In the genomic region with DNA sequence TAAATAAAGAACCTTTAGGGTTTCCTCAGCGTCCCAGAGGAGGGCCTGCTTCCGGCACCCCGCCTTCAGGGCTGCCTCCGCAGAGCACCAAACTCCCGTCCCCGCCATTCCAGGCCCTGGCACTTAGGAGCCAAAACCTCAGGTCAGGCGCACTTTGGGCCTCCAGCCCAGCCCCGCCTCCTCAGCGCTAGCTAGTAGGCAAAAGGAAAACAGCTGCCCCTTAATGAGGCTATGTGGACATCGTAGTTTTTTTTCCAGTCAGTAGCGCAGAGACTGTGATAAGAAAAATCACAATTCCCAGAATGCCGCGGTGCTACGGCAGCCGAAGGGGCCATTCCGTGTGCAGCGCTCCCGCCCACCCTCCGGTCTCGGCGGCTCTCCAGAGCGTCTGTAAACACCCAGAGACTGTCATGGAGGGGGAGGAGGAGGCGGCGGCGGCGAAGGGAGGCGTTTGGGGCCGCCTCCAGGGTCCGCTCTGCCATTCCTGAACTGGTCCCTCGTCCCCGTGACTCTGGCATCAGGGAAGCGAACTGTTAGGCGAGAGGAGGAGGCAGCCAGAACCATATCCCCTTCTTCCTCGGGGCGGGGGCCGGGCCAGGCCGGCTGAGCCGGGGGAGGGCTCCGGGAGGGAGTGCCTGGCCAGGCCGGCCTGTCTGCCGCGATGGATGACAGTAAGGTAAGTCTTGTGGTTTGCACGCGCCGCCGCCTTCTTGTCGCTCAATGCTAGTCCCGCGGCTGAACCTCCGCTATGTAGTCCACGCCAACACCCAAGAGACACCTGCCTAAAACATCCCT, we compare ENCODE assay signal across 1 cellular context.
TF ChIP-seq lines count a peak whose summit lies in the region.

A gene with protein sequence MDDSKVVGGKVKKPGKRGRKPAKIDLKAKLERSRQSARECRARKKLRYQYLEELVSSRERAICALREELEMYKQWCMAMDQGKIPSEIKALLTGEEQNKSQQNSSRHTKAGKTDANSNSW (plus strand): TSS at position 365 of the 795 bp plus-strand sequence. CDS start 297 bp downstream, at position 662.

TF ChIP-seq in HepG2, 621 proteins besides CTCF, POLR2A, EP300 and RAD21 (continued from another document and continues in another):
- TF ChIP-seq DPF2 (CRISPR knock-in tag; IDR thresholded peaks at IDR 0.05; ENCODE audit: borderline replicate concordance, low read depth) (no peak), ZNF605 (CRISPR knock-in tag; IDR thresholded peaks at IDR 0.05) (peak; percentile 93), ZNF33A (CRISPR knock-in tag; IDR thresholded peaks at IDR 0.05; ENCODE audit: borderline replicate concordance) (0 out of 2 replicates have a peak, but pooled peaks have one; percentile 4), AKAP8 (CRISPR knock-in tag; IDR thresholded peaks at IDR 0.05) (peak; percentile 75; the same call in 1 of the 2 replicates), ZNF556 (CRISPR knock-in tag; IDR thresholded peaks at IDR 0.05; ENCODE audit: borderline replicate concordance) (peak; percentile 65; the same call in 1 of the 2 replicates), ZNF180 (CRISPR knock-in tag; IDR thresholded peaks at IDR 0.05; ENCODE audit: borderline replicate concordance, low read depth) (no peak), ZNF558 (CRISPR knock-in tag; IDR thresholded peaks at IDR 0.05; ENCODE audit: borderline replicate concordance) (no peak; the same call in 1 of the 2 replicates), GATAD1 (CRISPR knock-in tag; IDR thresholded peaks at IDR 0.05) (peak; percentile 93), SATB2 (CRISPR knock-in tag; IDR thresholded peaks at IDR 0.05) (no peak), PCBP1 (IDR thresholded peaks at IDR 0.05; ENCODE audit: borderline replicate concordance, low read depth, low read length) (0 out of 2 replicates have a peak, but pooled peaks have one; percentile 78), SRY (CRISPR knock-in tag; IDR thresholded peaks at IDR 0.05) (no peak), RFXAP (CRISPR knock-in tag; IDR thresholded peaks at IDR 0.05; ENCODE audit: borderline replicate concordance) (no peak; the same call in 1 of the 2 replicates), HCFC1 (IDR thresholded peaks at IDR 0.05; ENCODE audit: low read depth, low read length) (peak; percentile 77), PPARG (CRISPR knock-in tag; conservative IDR thresholded peaks at IDR 0.05) (peak; percentile 78), CREB1 (IDR thresholded peaks at IDR 0.05) (peak; percentile 38; the same call in 1 of the 2 replicates), CREB1 (CRISPR knock-in tag; IDR thresholded peaks at IDR 0.05) (peak; percentile 82), ZNF672 (CRISPR knock-in tag; IDR thresholded peaks at IDR 0.05) (no peak), SP4 (CRISPR knock-in tag; IDR thresholded peaks at IDR 0.05) (peak; percentile 88), CBX1 (IDR thresholded peaks at IDR 0.05; ENCODE audit: low read depth) (peak; percentile 79), SOX5 (CRISPR knock-in tag; IDR thresholded peaks at IDR 0.05; ENCODE audit: borderline replicate concordance) (peak; percentile 63; the same call in 1 of the 2 replicates), MED8 (CRISPR knock-in tag; IDR thresholded peaks at IDR 0.05; ENCODE audit: insufficient replicate concordance) (no peak), ONECUT2 (CRISPR knock-in tag; IDR thresholded peaks at IDR 0.05) (no peak), ESRRA (CRISPR knock-in tag; IDR thresholded peaks at IDR 0.05; ENCODE audit: low read depth) (peak; percentile 32; the same call in 1 of the 2 replicates), ZNF572 (CRISPR knock-in tag; IDR thresholded peaks at IDR 0.05) (no peak), NR2F6 (IDR thresholded peaks at IDR 0.05) (peak; percentile 35; the same call in 1 of the 2 replicates), NR2F6 (CRISPR knock-in tag; IDR thresholded peaks at IDR 0.05) (peak; percentile 34), CC2D1A (CRISPR knock-in tag; IDR thresholded peaks at IDR 0.05) (0 out of 2 replicates have a peak, but pooled peaks have one; percentile 68), SP1 (IDR thresholded peaks at IDR 0.05) (no peak), SP1 (CRISPR knock-in tag; IDR thresholded peaks at IDR 0.05) (peak; percentile 90), ZNF788 (CRISPR knock-in tag; IDR thresholded peaks at IDR 0.05; ENCODE audit: borderline replicate concordance) (peak; percentile 85; the same call in 1 of the 2 replicates), KDM5B (CRISPR knock-in tag; IDR thresholded peaks at IDR 0.05; ENCODE audit: borderline replicate concordance) (peak; percentile 39; the same call in 1 of the 2 replicates), ZNF441 (CRISPR knock-in tag; IDR thresholded peaks at IDR 0.05; ENCODE audit: borderline replicate concordance) (peak; percentile 60; the same call in 1 of the 2 replicates), ZNF205 (CRISPR knock-in tag; IDR thresholded peaks at IDR 0.05) (0 out of 2 replicates have a peak, but pooled peaks have one; percentile 31), ZBTB7B (CRISPR knock-in tag; IDR thresholded peaks at IDR 0.05) (peak; percentile 57; the same call in 1 of the 2 replicates), ZNF317 (CRISPR knock-in tag; IDR thresholded peaks at IDR 0.05) (0 out of 2 replicates have a peak, but pooled peaks have one; percentile 11), PHF20 (CRISPR knock-in tag; IDR thresholded peaks at IDR 0.05) (peak; percentile 88), TAF15 (IDR thresholded peaks at IDR 0.05; ENCODE audit: low read depth, low read length, poor library complexity, severe bottlenecking) (no peak)
- TF ChIP-seq, protein P1, sequence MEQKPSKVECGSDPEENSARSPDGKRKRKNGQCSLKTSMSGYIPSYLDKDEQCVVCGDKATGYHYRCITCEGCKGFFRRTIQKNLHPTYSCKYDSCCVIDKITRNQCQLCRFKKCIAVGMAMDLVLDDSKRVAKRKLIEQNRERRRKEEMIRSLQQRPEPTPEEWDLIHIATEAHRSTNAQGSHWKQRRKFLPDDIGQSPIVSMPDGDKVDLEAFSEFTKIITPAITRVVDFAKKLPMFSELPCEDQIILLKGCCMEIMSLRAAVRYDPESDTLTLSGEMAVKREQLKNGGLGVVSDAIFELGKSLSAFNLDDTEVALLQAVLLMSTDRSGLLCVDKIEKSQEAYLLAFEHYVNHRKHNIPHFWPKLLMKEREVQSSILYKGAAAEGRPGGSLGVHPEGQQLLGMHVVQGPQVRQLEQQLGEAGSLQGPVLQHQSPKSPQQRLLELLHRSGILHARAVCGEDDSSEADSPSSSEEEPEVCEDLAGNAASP (CRISPR knock-in tag; IDR thresholded peaks at IDR 0.05; ENCODE audit: borderline replicate concordance), result peak; percentile 70
- TF ChIP-seq, protein P2, sequence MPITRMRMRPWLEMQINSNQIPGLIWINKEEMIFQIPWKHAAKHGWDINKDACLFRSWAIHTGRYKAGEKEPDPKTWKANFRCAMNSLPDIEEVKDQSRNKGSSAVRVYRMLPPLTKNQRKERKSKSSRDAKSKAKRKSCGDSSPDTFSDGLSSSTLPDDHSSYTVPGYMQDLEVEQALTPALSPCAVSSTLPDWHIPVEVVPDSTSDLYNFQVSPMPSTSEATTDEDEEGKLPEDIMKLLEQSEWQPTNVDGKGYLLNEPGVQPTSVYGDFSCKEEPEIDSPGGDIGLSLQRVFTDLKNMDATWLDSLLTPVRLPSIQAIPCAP (CRISPR knock-in tag; IDR thresholded peaks at IDR 0.05; ENCODE audit: low read depth), result no peak
- TF ChIP-seq, protein P3, sequence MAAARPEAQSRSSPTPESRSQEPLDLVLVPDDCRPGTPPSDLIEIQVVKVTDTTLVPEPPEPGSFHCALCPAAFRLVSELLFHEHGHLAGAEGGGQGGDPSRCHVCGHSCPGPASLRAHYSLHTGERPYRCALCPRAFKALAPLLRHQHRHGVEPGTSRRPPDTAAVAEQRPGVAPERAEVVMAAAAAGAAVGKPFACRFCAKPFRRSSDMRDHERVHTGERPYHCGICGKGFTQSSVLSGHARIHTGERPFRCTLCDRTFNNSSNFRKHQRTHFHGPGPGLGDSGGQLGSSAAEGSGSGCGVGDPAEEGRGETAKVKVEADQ (CRISPR knock-in tag; IDR thresholded peaks at IDR 0.05; ENCODE audit: borderline replicate concordance), result peak; percentile 75
- TF ChIP-seq, protein P4, sequence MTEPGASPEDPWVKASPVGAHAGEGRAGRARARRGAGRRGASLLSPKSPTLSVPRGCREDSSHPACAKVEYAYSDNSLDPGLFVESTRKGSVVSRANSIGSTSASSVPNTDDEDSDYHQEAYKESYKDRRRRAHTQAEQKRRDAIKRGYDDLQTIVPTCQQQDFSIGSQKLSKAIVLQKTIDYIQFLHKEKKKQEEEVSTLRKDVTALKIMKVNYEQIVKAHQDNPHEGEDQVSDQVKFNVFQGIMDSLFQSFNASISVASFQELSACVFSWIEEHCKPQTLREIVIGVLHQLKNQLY (CRISPR knock-in tag; IDR thresholded peaks at IDR 0.05), result 0 out of 2 replicates have a peak, but pooled peaks have one; percentile 9
- TF ChIP-seq, protein P5, sequence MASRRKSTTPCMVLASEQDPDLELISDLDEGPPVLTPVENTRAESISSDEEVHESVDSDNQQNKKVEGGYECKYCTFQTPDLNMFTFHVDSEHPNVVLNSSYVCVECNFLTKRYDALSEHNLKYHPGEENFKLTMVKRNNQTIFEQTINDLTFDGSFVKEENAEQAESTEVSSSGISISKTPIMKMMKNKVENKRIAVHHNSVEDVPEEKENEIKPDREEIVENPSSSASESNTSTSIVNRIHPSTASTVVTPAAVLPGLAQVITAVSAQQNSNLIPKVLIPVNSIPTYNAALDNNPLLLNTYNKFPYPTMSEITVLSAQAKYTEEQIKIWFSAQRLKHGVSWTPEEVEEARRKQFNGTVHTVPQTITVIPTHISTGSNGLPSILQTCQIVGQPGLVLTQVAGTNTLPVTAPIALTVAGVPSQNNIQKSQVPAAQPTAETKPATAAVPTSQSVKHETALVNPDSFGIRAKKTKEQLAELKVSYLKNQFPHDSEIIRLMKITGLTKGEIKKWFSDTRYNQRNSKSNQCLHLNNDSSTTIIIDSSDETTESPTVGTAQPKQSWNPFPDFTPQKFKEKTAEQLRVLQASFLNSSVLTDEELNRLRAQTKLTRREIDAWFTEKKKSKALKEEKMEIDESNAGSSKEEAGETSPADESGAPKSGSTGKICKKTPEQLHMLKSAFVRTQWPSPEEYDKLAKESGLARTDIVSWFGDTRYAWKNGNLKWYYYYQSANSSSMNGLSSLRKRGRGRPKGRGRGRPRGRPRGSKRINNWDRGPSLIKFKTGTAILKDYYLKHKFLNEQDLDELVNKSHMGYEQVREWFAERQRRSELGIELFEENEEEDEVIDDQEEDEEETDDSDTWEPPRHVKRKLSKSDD (CRISPR knock-in tag; IDR thresholded peaks at IDR 0.05; ENCODE audit: low read depth), result peak; percentile 81
- TF ChIP-seq, protein P6, sequence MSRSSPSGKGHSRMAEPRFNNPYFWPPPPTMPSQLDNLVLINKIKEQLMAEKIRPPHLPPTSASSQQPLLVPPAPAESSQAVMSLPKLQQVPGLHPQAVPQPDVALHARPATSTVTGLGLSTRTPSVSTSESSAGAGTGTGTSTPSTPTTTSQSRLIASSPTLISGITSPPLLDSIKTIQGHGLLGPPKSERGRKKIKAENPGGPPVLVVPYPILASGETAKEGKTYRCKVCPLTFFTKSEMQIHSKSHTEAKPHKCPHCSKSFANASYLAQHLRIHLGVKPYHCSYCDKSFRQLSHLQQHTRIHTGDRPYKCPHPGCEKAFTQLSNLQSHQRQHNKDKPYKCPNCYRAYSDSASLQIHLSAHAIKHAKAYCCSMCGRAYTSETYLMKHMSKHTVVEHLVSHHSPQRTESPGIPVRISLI (CRISPR knock-in tag; IDR thresholded peaks at IDR 0.05; ENCODE audit: borderline replicate concordance), result peak; percentile 97
- TF ChIP-seq, protein P7, sequence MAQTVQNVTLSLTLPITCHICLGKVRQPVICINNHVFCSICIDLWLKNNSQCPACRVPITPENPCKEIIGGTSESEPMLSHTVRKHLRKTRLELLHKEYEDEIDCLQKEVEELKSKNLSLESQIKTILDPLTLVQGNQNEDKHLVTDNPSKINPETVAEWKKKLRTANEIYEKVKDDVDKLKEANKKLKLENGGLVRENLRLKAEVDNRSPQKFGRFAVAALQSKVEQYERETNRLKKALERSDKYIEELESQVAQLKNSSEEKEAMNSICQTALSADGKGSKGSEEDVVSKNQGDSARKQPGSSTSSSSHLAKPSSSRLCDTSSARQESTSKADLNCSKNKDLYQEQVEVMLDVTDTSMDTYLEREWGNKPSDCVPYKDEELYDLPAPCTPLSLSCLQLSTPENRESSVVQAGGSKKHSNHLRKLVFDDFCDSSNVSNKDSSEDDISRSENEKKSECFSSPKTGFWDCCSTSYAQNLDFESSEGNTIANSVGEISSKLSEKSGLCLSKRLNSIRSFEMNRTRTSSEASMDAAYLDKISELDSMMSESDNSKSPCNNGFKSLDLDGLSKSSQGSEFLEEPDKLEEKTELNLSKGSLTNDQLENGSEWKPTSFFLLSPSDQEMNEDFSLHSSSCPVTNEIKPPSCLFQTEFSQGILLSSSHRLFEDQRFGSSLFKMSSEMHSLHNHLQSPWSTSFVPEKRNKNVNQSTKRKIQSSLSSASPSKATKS (CRISPR knock-in tag; IDR thresholded peaks at IDR 0.05), result peak; percentile 74; the same call in 1 of the 2 replicates
- TF ChIP-seq, protein P8, sequence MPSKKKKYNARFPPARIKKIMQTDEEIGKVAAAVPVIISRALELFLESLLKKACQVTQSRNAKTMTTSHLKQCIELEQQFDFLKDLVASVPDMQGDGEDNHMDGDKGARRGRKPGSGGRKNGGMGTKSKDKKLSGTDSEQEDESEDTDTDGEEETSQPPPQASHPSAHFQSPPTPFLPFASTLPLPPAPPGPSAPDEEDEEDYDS (CRISPR knock-in tag; IDR thresholded peaks at IDR 0.05), result peak; percentile 78
- TF ChIP-seq, protein P9, sequence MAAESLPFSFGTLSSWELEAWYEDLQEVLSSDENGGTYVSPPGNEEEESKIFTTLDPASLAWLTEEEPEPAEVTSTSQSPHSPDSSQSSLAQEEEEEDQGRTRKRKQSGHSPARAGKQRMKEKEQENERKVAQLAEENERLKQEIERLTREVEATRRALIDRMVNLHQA (CRISPR knock-in tag; IDR thresholded peaks at IDR 0.05), result 0 out of 2 replicates have a peak, but pooled peaks have one; percentile 70
- TF ChIP-seq, protein P10, sequence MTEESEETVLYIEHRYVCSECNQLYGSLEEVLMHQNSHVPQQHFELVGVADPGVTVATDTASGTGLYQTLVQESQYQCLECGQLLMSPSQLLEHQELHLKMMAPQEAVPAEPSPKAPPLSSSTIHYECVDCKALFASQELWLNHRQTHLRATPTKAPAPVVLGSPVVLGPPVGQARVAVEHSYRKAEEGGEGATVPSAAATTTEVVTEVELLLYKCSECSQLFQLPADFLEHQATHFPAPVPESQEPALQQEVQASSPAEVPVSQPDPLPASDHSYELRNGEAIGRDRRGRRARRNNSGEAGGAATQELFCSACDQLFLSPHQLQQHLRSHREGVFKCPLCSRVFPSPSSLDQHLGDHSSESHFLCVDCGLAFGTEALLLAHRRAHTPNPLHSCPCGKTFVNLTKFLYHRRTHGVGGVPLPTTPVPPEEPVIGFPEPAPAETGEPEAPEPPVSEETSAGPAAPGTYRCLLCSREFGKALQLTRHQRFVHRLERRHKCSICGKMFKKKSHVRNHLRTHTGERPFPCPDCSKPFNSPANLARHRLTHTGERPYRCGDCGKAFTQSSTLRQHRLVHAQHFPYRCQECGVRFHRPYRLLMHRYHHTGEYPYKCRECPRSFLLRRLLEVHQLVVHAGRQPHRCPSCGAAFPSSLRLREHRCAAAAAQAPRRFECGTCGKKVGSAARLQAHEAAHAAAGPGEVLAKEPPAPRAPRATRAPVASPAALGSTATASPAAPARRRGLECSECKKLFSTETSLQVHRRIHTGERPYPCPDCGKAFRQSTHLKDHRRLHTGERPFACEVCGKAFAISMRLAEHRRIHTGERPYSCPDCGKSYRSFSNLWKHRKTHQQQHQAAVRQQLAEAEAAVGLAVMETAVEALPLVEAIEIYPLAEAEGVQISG (CRISPR knock-in tag; IDR thresholded peaks at IDR 0.05), result peak; percentile 93
